In the genomic region with DNA sequence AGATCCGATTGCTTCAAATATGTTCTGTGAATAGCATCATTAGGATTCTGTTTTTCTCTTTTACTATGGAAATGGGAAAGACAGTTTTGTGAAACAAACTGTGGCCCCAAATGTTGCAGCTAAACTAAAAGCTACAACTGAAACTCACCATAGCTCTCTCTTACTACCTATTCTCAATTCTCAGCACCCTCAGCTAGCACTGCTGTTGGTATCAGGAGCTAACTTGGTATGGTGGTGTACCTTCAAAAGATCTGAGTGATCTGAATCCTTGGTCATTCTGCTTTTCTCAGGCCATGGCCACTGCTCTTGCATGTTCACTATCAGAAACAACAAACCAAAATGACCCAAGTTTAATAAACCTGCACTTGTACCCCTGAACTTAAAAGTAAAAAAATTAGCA, we compare ENCODE assay signal across 21 cellular contexts.
DNase-seq lines count a peak whose midpoint lies in the region; ATAC-seq and TF ChIP-seq lines count a peak whose summit lies in the region.
"Had no signal": no experiment of that assay in that cellular context is flagged by ENCODE, and none has a peak within 500 bp of the region (broad histone marks: within the 10 kb centered on the region; RNA-seq: fewer than 3 reads in every experiment).

No MANE protein-coding gene starts in this region.

- TF ChIP-seq CTCF in GM12864 (IDR thresholded peaks at IDR 0.05; ENCODE audit: low read depth, low read length, missing control alignments) = no peak

- H3K4me3 ChIP-seq in GM12864 (ENCODE audit: low read depth, low read length) = no peak overlapping the region
- H3K4me3 ChIP-seq: GM23248, SJSA1 had no signal

- peak; percentile 34 for ATAC-seq in GM18907 (IDR thresholded peaks at IDR 0.05; ENCODE audit: unreplicated experiment)
- peak; percentile 52 for ATAC-seq in HG02798 (IDR thresholded peaks at IDR 0.05; ENCODE audit: poor library complexity, unreplicated experiment)
- ATAC-seq in HG03280 (IDR thresholded peaks at IDR 0.05; ENCODE audit: unreplicated experiment) = peak; percentile 50
- no peak for ATAC-seq in HG02642 (IDR thresholded peaks at IDR 0.05; ENCODE audit: poor library complexity, unreplicated experiment)
- ATAC-seq: CD8-positive, alpha-beta T cell; Right ventricle myocardium inferior had no signal

- H3K27ac Mint-ChIP-seq in T-helper 2 cell treated with Interferon-gamma antibody and Interleukin-4, amounts not matched to agents 5 μg/mL and 100 μg/mL, for 36 hours = no peak overlapping the region
- no peak overlapping the region for H3K27ac Mint-ChIP-seq in activated T-cell treated with anti-CD3 and anti-CD28 coated beads, Interleukin-2, amount 50 U/mL, for 24 hours
- H3K27ac Mint-ChIP-seq: CD8-positive, alpha-beta T cell; H9 had no signal

- no peaks in the 10 kb centered on the region for H3K9me3 Mint-ChIP-seq in T-helper 2 cell treated with Interferon-gamma antibody and Interleukin-4, amounts not matched to agents 5 μg/mL and 100 μg/mL, for 36 hours
- H3K9me3 Mint-ChIP-seq in activated T-cell treated with anti-CD3 and anti-CD28 coated beads, Interleukin-2, amount 50 U/mL, for 24 hours = peaks cover 2% of the 10 kb centered on the region
- H3K9me3 Mint-ChIP-seq: CD8-positive, alpha-beta T cell; H9 had no signal

- H3K4me1 Mint-ChIP-seq in T-helper 2 cell treated with Interferon-gamma antibody and Interleukin-4, amounts not matched to agents 5 μg/mL and 100 μg/mL, for 36 hours (ENCODE audit: low read depth) = no peaks in the 10 kb centered on the region
- H3K4me1 Mint-ChIP-seq in activated T-cell treated with anti-CD3 and anti-CD28 coated beads, Interleukin-2, amount 50 U/mL, for 24 hours (ENCODE audit: low read depth) = no peaks in the 10 kb centered on the region

- no peaks in the 10 kb centered on the region for H3K27me3 Mint-ChIP-seq in T-helper 2 cell treated with Interferon-gamma antibody and Interleukin-4, amounts not matched to agents 5 μg/mL and 100 μg/mL, for 36 hours (ENCODE audit: low read depth)
- no peaks in the 10 kb centered on the region for H3K27me3 Mint-ChIP-seq in activated T-cell treated with anti-CD3 and anti-CD28 coated beads, Interleukin-2, amount 50 U/mL, for 24 hours

- DNase-seq in GM12864 (ENCODE audit: low read depth) (peak; percentile 5), HCEC 1CT (no peak)
- DNase-seq in T-helper 2 cell treated with Interferon-gamma antibody and Interleukin-4, amounts not matched to agents 5 μg/mL and 100 μg/mL, for 36 hours (ENCODE audit: low spot score) = no peak
- no peak for DNase-seq in activated T-cell treated with anti-CD3 and anti-CD28 coated beads, Interleukin-2, amount 50 U/mL, for 24 hours
- DNase-seq: C1 segment of cervical spinal cord; CD8-positive, alpha-beta T cell; GM23248; H9; IMR-90; NCI-H1105 treated with DMSO at 0.1 percent for 48 hours; NCI-H2081; NCI-H2171 treated with DMSO at 0.1 percent for 48 hours; NCI-H524 treated with DMSO at 0.1 percent for 48 hours; T-helper 1 cell; T-helper 9 cell had no signal

- no peak overlapping the region for H3K4me3 Mint-ChIP-seq in T-helper 2 cell treated with Interferon-gamma antibody and Interleukin-4, amounts not matched to agents 5 μg/mL and 100 μg/mL, for 36 hours
- no peak overlapping the region for H3K4me3 Mint-ChIP-seq in activated T-cell treated with anti-CD3 and anti-CD28 coated beads, Interleukin-2, amount 50 U/mL, for 24 hours
- H3K4me3 Mint-ChIP-seq: CD8-positive, alpha-beta T cell; H9 had no signal

- H3K36me3 Mint-ChIP-seq in T-helper 2 cell treated with Interferon-gamma antibody and Interleukin-4, amounts not matched to agents 5 μg/mL and 100 μg/mL, for 36 hours (ENCODE audit: low read depth) = no peaks in the 10 kb centered on the region
- no peaks in the 10 kb centered on the region for H3K36me3 Mint-ChIP-seq in activated T-cell treated with anti-CD3 and anti-CD28 coated beads, Interleukin-2, amount 50 U/mL, for 24 hours (ENCODE audit: low read depth)
- H3K36me3 Mint-ChIP-seq: CD8-positive, alpha-beta T cell had no signal
